In genomic region chr22:21000215-21000986, GRCh38 we compare ENCODE assay signal across 8 cellular contexts. TPM values are rescaled to one million over a fixed set of nuclear protein-coding genes. Genes with fewer than 3 reads are reported as not detected.
A peak's percentile ranks its signal among the peaks of the same experiment; 100 is the strongest.
DNase-seq lines count a peak whose midpoint lies in the region; ATAC-seq, FAIRE-seq and TF ChIP-seq lines count a peak whose summit lies in the region.

No MANE protein-coding gene starts in this region.

- peak overlapping the region; percentile 95 for H3K4me2 ChIP-seq in HepG2 (ENCODE audit: low read depth, low read length)

- BruUV-seq in HepG2 (replicated peaks; lab: Mats Ljungman, UMichigan) = no TSS peak

- H3K9me3 Mint-ChIP-seq in activated T-helper 2 cell treated with anti-CD3 and anti-CD28 coated beads, Interferon-gamma antibody, Interleukin-2, Interleukin-4, amounts not matched to agents 10 μg/mL and 5 μg/mL and 100 μg/mL, durations not matched to agents 14 hours and 24 hours and 36 hours = no peaks in the 10 kb centered on the region
- H3K9me3 Mint-ChIP-seq in type B pancreatic cell = no peaks in the 10 kb centered on the region

- ATAC-seq in HepG2 = no peak
- ATAC-seq in HG03280 (IDR thresholded peaks at IDR 0.05; ENCODE audit: unreplicated experiment) = no peak

- POLR2A ChIA-PET in HepG2 (lab: Yijun Ruan, JAX) = interaction anchor here (1.8 to 3.3 kb wide), 2 partner anchors 18 to 48 kb away, joined by 8 to 20 read pairs; partner anchors contain the start of gene LZTR1

- H3K27ac Mint-ChIP-seq in activated T-helper 2 cell treated with anti-CD3 and anti-CD28 coated beads, Interferon-gamma antibody, Interleukin-2, Interleukin-4, amounts not matched to agents 10 μg/mL and 5 μg/mL and 100 μg/mL, durations not matched to agents 14 hours and 24 hours and 36 hours = peak overlapping the region; percentile 98
- no peak overlapping the region for H3K27ac Mint-ChIP-seq in type B pancreatic cell

- in situ Hi-C loops in HepG2 (cut with HindIII; ENCODE audit: extremely low pct_ligation_motif_present, low pct_unique_long_range_greater_than_20kb) = no loop called here

- 0 out of 2 replicates have a peak, but pooled peaks cover 2% of the 10 kb centered on the region for H4K20me1 ChIP-seq in HepG2 (ENCODE audit: insufficient read depth, low read length)

- intact Hi-C loops in cardiac septum (cut with DNase I) (loop anchor here (5.0 kb wide), 1 partner anchor 83 kb away; the partner anchor contains the start of gene CRKL), HepG2 (cut with micrococcal nuclease; ENCODE audit: unreplicated experiment) (no loop called here)
- intact Hi-C loops in activated T-helper 2 cell treated with anti-CD3 and anti-CD28 coated beads, Interferon-gamma antibody, Interleukin-2, Interleukin-4, amounts not matched to agents 10 μg/mL and 5 μg/mL and 100 μg/mL, durations not matched to agents 14 hours and 24 hours and 36 hours (cut with micrococcal nuclease) = loop anchor here (2.0 to 5.0 kb wide), 3 partner anchors 83 to 883 kb away; partner anchors contain the start of genes CRKL, PI4KA, RANBP1 and SNAP29

- no peaks in the 10 kb centered on the region for H3K27me3 ChIP-seq in cardiac muscle cell
- H3K27me3 ChIP-seq in HepG2 (ENCODE audit: control insufficient read depth in 1 of 2, insufficient read depth in 2 of 2, low read length in 2 of 2) = no peaks in the 10 kb centered on the region

- peak overlapping the region; percentile 84 for H3K9ac ChIP-seq in HepG2 (ENCODE audit: insufficient read depth, low read depth, low read length)

- no peak for TF ChIP-seq RAD21 in HepG2 (CRISPR knock-in tag; IDR thresholded peaks at IDR 0.05)

- H3K9me3 ChIP-seq in cardiac muscle cell (ENCODE audit: low read depth) (no peaks in the 10 kb centered on the region), HepG2 (ENCODE audit: low read length) (no peaks in the 10 kb centered on the region)

- peaks cover 19% of the 10 kb centered on the region for H3K4me1 ChIP-seq in cardiac muscle cell (ENCODE audit: low read depth)
- H3K4me1 ChIP-seq in HepG2 (ENCODE audit: insufficient read depth, low read length) = peaks cover 30% of the 10 kb centered on the region

- WGBS in HepG2 (ENCODE audit: low lambda C conversion rate) = 90% methylated on average over 10 of the region's 21 CpGs

- no peak overlapping the region for H2AFZ ChIP-seq in HepG2 (ENCODE audit: low read length)

- peak overlapping the region; percentile 95 for H3K27ac ChIP-seq in cardiac muscle cell
- H3K27ac ChIP-seq in HepG2 (ENCODE audit: extremely low read length, insufficient read depth, low read length) = peak overlapping the region; percentile 94

- CTCF ChIA-PET in HepG2 (lab: Yijun Ruan, JAX; ENCODE audit: low intra/inter-chr PET ratio, low total read pairs) = no interaction called here

- peaks cover 15% of the 10 kb centered on the region for H3K4me1 Mint-ChIP-seq in activated T-helper 2 cell treated with anti-CD3 and anti-CD28 coated beads, Interferon-gamma antibody, Interleukin-2, Interleukin-4, amounts not matched to agents 10 μg/mL and 5 μg/mL and 100 μg/mL, durations not matched to agents 14 hours and 24 hours and 36 hours (ENCODE audit: low read depth)
- peaks cover 11% of the 10 kb centered on the region for H3K4me1 Mint-ChIP-seq in type B pancreatic cell (ENCODE audit: unreplicated experiment)

- TF ChIP-seq CTCF in cardiac muscle cell (IDR thresholded peaks at IDR 0.05; ENCODE audit: low read depth, low read length) (no peak), HepG2 (CRISPR knock-in tag; IDR thresholded peaks at IDR 0.05) (no peak), type B pancreatic cell (conservative IDR thresholded peaks at IDR 0.05) (no peak)

- peaks cover 27% of the 10 kb centered on the region for H3K36me3 Mint-ChIP-seq in activated T-helper 2 cell treated with anti-CD3 and anti-CD28 coated beads, Interferon-gamma antibody, Interleukin-2, Interleukin-4, amounts not matched to agents 10 μg/mL and 5 μg/mL and 100 μg/mL, durations not matched to agents 14 hours and 24 hours and 36 hours (ENCODE audit: low read depth)
- H3K36me3 Mint-ChIP-seq in type B pancreatic cell = no peaks in the 10 kb centered on the region

- DNase-seq in cardiac muscle cell (ENCODE audit: low read depth in 1 of 2, low spot score in 1 of 2) (peak in 1 of 2 donors; percentile 16), cardiac septum (ENCODE audit: low spot score) (no peak), HepG2 (ENCODE audit: low spot score) (no peak), type B pancreatic cell (ENCODE audit: extremely low spot score, unreplicated experiment) (peak; percentile 67), Kasumi-1 (lab: John Stamatoyannopoulos, UW) (no peak), NCI-H82 treated with DMSO at 0.1 percent for 48 hours (lab: John Stamatoyannopoulos, UW; ENCODE audit: unreplicated experiment) (no peak)
- no peak for DNase-seq in activated T-helper 2 cell treated with anti-CD3 and anti-CD28 coated beads, Interferon-gamma antibody, Interleukin-2, Interleukin-4, amounts not matched to agents 10 μg/mL and 5 μg/mL and 100 μg/mL, durations not matched to agents 14 hours and 24 hours and 36 hours (ENCODE audit: low spot score)

- peak overlapping the region; percentile 95 for H3K4me3 Mint-ChIP-seq in activated T-helper 2 cell treated with anti-CD3 and anti-CD28 coated beads, Interferon-gamma antibody, Interleukin-2, Interleukin-4, amounts not matched to agents 10 μg/mL and 5 μg/mL and 100 μg/mL, durations not matched to agents 14 hours and 24 hours and 36 hours (ENCODE audit: low read depth)
- peak overlapping the region; percentile 96 for H3K4me3 Mint-ChIP-seq in type B pancreatic cell

- H3K36me3 ChIP-seq in cardiac muscle cell (peaks cover 10% of the 10 kb centered on the region), HepG2 (replicated peaks in 1 of 2; ENCODE audit: control insufficient read depth in 1 of 2, insufficient read depth in 2 of 2, low read length in 2 of 2) (peaks cover 8 to 26% of the 10 kb centered on the region in 2 experiments; a peak in 4 of 5 replicates)

- TF ChIP-seq EP300 in HepG2 (IDR thresholded peaks at IDR 0.05; ENCODE audit: low read depth in 2 of 2, low read length in 2 of 2) (no peak), HepG2 (CRISPR knock-in tag; IDR thresholded peaks at IDR 0.05; ENCODE audit: borderline replicate concordance) (no peak)

- no peaks in the 10 kb centered on the region for H3K27me3 Mint-ChIP-seq in activated T-helper 2 cell treated with anti-CD3 and anti-CD28 coated beads, Interferon-gamma antibody, Interleukin-2, Interleukin-4, amounts not matched to agents 10 μg/mL and 5 μg/mL and 100 μg/mL, durations not matched to agents 14 hours and 24 hours and 36 hours (ENCODE audit: low read depth)
- H3K27me3 Mint-ChIP-seq in type B pancreatic cell = no peaks in the 10 kb centered on the region

- no peak for FAIRE-seq in HepG2 (lab: Jason Lieb, UNC)

- peaks cover 18% of the 10 kb centered on the region for H3K79me2 ChIP-seq in HepG2 (ENCODE audit: insufficient read depth, low read length)

- H3K4me3 ChIP-seq in cardiac muscle cell = peak overlapping the region; percentile 74
- H3K4me3 ChIP-seq in HepG2 (replicated peaks in 1 of 3; ENCODE audit: insufficient read depth in 1 of 3, low read depth in 2 of 3, low read length in 3 of 3) = peak overlapping the region; percentile 70 to 89 (median 86)

- no peak; a peak in 1 of 4 replicates for TF ChIP-seq POLR2A in HepG2 (IDR thresholded peaks at IDR 0.05; ENCODE audit: insufficient read depth in 1 of 2, low read depth in 2 of 2, low read length in 2 of 2)

RNA-seq across cellular contexts. Expression of gene THAP7, which starts 1.5 kb away (rescaled TPM):
- total RNA-seq in cardiac muscle cell (61.1 and 69.8 TPM in 2 replicates), cardiac septum (18.2 TPM), HepG2 (2016; rRNA removed; fragmentation: Illumina TruSeq; extraction: Trizol) (20.4 and 25.5 TPM in 2 replicates), type B pancreatic cell (ENCODE audit: low replicate concordance) (16.9 and 26.4 TPM in 2 replicates)
- polyA plus RNA-seq in cardiac muscle cell (47.5 and 49.7 TPM in 2 replicates), HepG2 (2011; rRNA removed) (13.0 and 16.4 TPM in 2 replicates)
- total RNA-seq in activated T-helper 2 cell treated with anti-CD3 and anti-CD28 coated beads, Interferon-gamma antibody, Interleukin-2, Interleukin-4, amounts not matched to agents 10 μg/mL and 5 μg/mL and 100 μg/mL, durations not matched to agents 14 hours and 24 hours and 36 hours = 25.8 and 25.9 TPM in 2 replicates
- 10.9 and 13.4 TPM in 2 replicates for total RNA-seq in HepG2 (2016; cell fraction: cytosol; rRNA removed; fragmentation: Illumina TruSeq; extraction: Trizol; ENCODE audit: low read depth)
- total RNA-seq in HepG2 (2016; cell fraction: insoluble cytoplasmic fraction; rRNA removed; fragmentation: Illumina TruSeq; extraction: Trizol) = 22.1 and 23.8 TPM in 2 replicates
- total RNA-seq in HepG2 (2016; cell fraction: membrane; rRNA removed; fragmentation: Illumina TruSeq; extraction: Trizol) = 19.2 and 23.3 TPM in 2 replicates
- total RNA-seq in HepG2 (2016; cell fraction: nucleus; rRNA removed; fragmentation: Illumina TruSeq; extraction: Trizol) = 18.4 and 19.1 TPM in 2 replicates
- 11.4 and 17.5 TPM in 2 replicates for polyA plus RNA-seq in HepG2 (2011; cell fraction: cytosol; rRNA removed)
- polyA plus RNA-seq in HepG2 (2011; cell fraction: nucleus; rRNA removed) = 53.1 and 55.7 TPM in 2 replicates
- polyA plus RNA-seq in HepG2 (2012) = 7.6 and 9.2 TPM in 2 replicates
- 11.6 and 14.4 TPM in 2 replicates for polyA plus RNA-seq in HepG2 (2016; cell fraction: cytosol; fragmentation: Illumina TruSeq; extraction: Trizol; ENCODE audit: low read depth)
- polyA plus RNA-seq in HepG2 (2016; cell fraction: insoluble cytoplasmic fraction; fragmentation: Illumina TruSeq; extraction: Trizol; ENCODE audit: low read depth) = 22.2 and 26.6 TPM in 2 replicates
- 17.6 and 24.0 TPM in 2 replicates for polyA plus RNA-seq in HepG2 (2016; cell fraction: membrane; fragmentation: Illumina TruSeq; extraction: Trizol; ENCODE audit: low read depth)
- 42.7 and 46.0 TPM in 2 replicates for polyA plus RNA-seq in HepG2 (2016; cell fraction: nucleus; fragmentation: Illumina TruSeq; extraction: Trizol; ENCODE audit: insufficient read depth, low read depth)
- polyA minus RNA-seq in HepG2 (2011; rRNA and poly(A)+ RNA removed; ENCODE audit: low replicate concordance) = 19.9 and 30.3 TPM in 2 replicates
- polyA minus RNA-seq in HepG2 (2011; cell fraction: cytosol; rRNA and poly(A)+ RNA removed) = 6.9 and 7.9 TPM in 2 replicates
- polyA minus RNA-seq in HepG2 (2011; cell fraction: nucleus; rRNA and poly(A)+ RNA removed) = 34.2 and 38.9 TPM in 2 replicates

RNA-seq across cellular contexts. Expression of gene P2RX6, which starts 14.6 kb away (rescaled TPM):
- total RNA-seq in cardiac muscle cell (8.6 and 11.8 TPM in 2 replicates), cardiac septum (5.4 TPM), HepG2 (2016; rRNA removed; fragmentation: Illumina TruSeq; extraction: Trizol) (0.04 TPM in 1 of 2 replicates, not detected in the other), type B pancreatic cell (ENCODE audit: low replicate concordance) (0.71 and 2.8 TPM in 2 replicates)
- polyA plus RNA-seq in cardiac muscle cell (7.9 and 8.9 TPM in 2 replicates), HepG2 (2011; rRNA removed) (0.12 and 0.20 TPM in 2 replicates)
- 0.07 TPM in 1 of 2 replicates, not detected in the other for total RNA-seq in activated T-helper 2 cell treated with anti-CD3 and anti-CD28 coated beads, Interferon-gamma antibody, Interleukin-2, Interleukin-4, amounts not matched to agents 10 μg/mL and 5 μg/mL and 100 μg/mL, durations not matched to agents 14 hours and 24 hours and 36 hours
- not detected in 2 replicates for total RNA-seq in HepG2 (2016; cell fraction: cytosol; rRNA removed; fragmentation: Illumina TruSeq; extraction: Trizol; ENCODE audit: low read depth)
- not detected in 2 replicates for total RNA-seq in HepG2 (2016; cell fraction: insoluble cytoplasmic fraction; rRNA removed; fragmentation: Illumina TruSeq; extraction: Trizol)
- total RNA-seq in HepG2 (2016; cell fraction: membrane; rRNA removed; fragmentation: Illumina TruSeq; extraction: Trizol) = not detected in 2 replicates
- total RNA-seq in HepG2 (2016; cell fraction: nucleus; rRNA removed; fragmentation: Illumina TruSeq; extraction: Trizol) = not detected in 2 replicates
- polyA plus RNA-seq in HepG2 (2011; cell fraction: cytosol; rRNA removed) = 0.06 and 0.19 TPM in 2 replicates
- polyA plus RNA-seq in HepG2 (2011; cell fraction: nucleus; rRNA removed) = 0.66 and 1.2 TPM in 2 replicates
- polyA plus RNA-seq in HepG2 (2012) = 0.07 and 0.25 TPM in 2 replicates
- polyA plus RNA-seq in HepG2 (2016; cell fraction: cytosol; fragmentation: Illumina TruSeq; extraction: Trizol; ENCODE audit: low read depth) = not detected in 2 replicates
- not detected in 2 replicates for polyA plus RNA-seq in HepG2 (2016; cell fraction: insoluble cytoplasmic fraction; fragmentation: Illumina TruSeq; extraction: Trizol; ENCODE audit: low read depth)
- not detected in 2 replicates for polyA plus RNA-seq in HepG2 (2016; cell fraction: membrane; fragmentation: Illumina TruSeq; extraction: Trizol; ENCODE audit: low read depth)
- not detected in 2 replicates for polyA plus RNA-seq in HepG2 (2016; cell fraction: nucleus; fragmentation: Illumina TruSeq; extraction: Trizol; ENCODE audit: insufficient read depth, low read depth)
- 0.46 and 5.4 TPM in 2 replicates for polyA minus RNA-seq in HepG2 (2011; rRNA and poly(A)+ RNA removed; ENCODE audit: low replicate concordance)
- not detected in 2 replicates for polyA minus RNA-seq in HepG2 (2011; cell fraction: cytosol; rRNA and poly(A)+ RNA removed)
- 0.50 TPM in 1 of 2 replicates, not detected in the other for polyA minus RNA-seq in HepG2 (2011; cell fraction: nucleus; rRNA and poly(A)+ RNA removed)

RNA-seq across cellular contexts. Expression of gene LZTR1, which starts 18.3 kb away (rescaled TPM):
- total RNA-seq in cardiac muscle cell (50.8 and 62.6 TPM in 2 replicates), cardiac septum (33.0 TPM), HepG2 (2016; rRNA removed; fragmentation: Illumina TruSeq; extraction: Trizol) (12.0 and 22.4 TPM in 2 replicates), type B pancreatic cell (ENCODE audit: low replicate concordance) (60.3 and 102 TPM in 2 replicates)
- polyA plus RNA-seq in cardiac muscle cell (41.7 and 60.9 TPM in 2 replicates), HepG2 (2011; rRNA removed) (21.8 and 36.0 TPM in 2 replicates)
- total RNA-seq in activated T-helper 2 cell treated with anti-CD3 and anti-CD28 coated beads, Interferon-gamma antibody, Interleukin-2, Interleukin-4, amounts not matched to agents 10 μg/mL and 5 μg/mL and 100 μg/mL, durations not matched to agents 14 hours and 24 hours and 36 hours = 64.7 and 68.4 TPM in 2 replicates
- total RNA-seq in HepG2 (2016; cell fraction: cytosol; rRNA removed; fragmentation: Illumina TruSeq; extraction: Trizol; ENCODE audit: low read depth) = 6.7 and 7.2 TPM in 2 replicates
- 11.0 and 24.0 TPM in 2 replicates for total RNA-seq in HepG2 (2016; cell fraction: insoluble cytoplasmic fraction; rRNA removed; fragmentation: Illumina TruSeq; extraction: Trizol)
- total RNA-seq in HepG2 (2016; cell fraction: membrane; rRNA removed; fragmentation: Illumina TruSeq; extraction: Trizol) = 7.2 and 7.5 TPM in 2 replicates
- 24.0 and 31.5 TPM in 2 replicates for total RNA-seq in HepG2 (2016; cell fraction: nucleus; rRNA removed; fragmentation: Illumina TruSeq; extraction: Trizol)
- 7.8 and 11.5 TPM in 2 replicates for polyA plus RNA-seq in HepG2 (2011; cell fraction: cytosol; rRNA removed)
- 218 and 255 TPM in 2 replicates for polyA plus RNA-seq in HepG2 (2011; cell fraction: nucleus; rRNA removed)
- polyA plus RNA-seq in HepG2 (2012) = 16.0 and 20.8 TPM in 2 replicates
- 1.7 and 1.9 TPM in 2 replicates for polyA plus RNA-seq in HepG2 (2016; cell fraction: cytosol; fragmentation: Illumina TruSeq; extraction: Trizol; ENCODE audit: low read depth)
- 10.7 and 13.3 TPM in 2 replicates for polyA plus RNA-seq in HepG2 (2016; cell fraction: insoluble cytoplasmic fraction; fragmentation: Illumina TruSeq; extraction: Trizol; ENCODE audit: low read depth)
- polyA plus RNA-seq in HepG2 (2016; cell fraction: membrane; fragmentation: Illumina TruSeq; extraction: Trizol; ENCODE audit: low read depth) = 3.5 and 4.4 TPM in 2 replicates
- polyA plus RNA-seq in HepG2 (2016; cell fraction: nucleus; fragmentation: Illumina TruSeq; extraction: Trizol; ENCODE audit: insufficient read depth, low read depth) = 85.8 and 92.2 TPM in 2 replicates
- polyA minus RNA-seq in HepG2 (2011; rRNA and poly(A)+ RNA removed; ENCODE audit: low replicate concordance) = 28.9 and 51.0 TPM in 2 replicates
- polyA minus RNA-seq in HepG2 (2011; cell fraction: cytosol; rRNA and poly(A)+ RNA removed) = 12.1 and 13.7 TPM in 2 replicates
- 71.7 and 79.9 TPM in 2 replicates for polyA minus RNA-seq in HepG2 (2011; cell fraction: nucleus; rRNA and poly(A)+ RNA removed)

RNA-seq across cellular contexts. Expression of gene SLC7A4, which starts 32.0 kb away (rescaled TPM):
- total RNA-seq in cardiac muscle cell (1.8 and 4.0 TPM in 2 replicates), cardiac septum (not detected), HepG2 (2016; rRNA removed; fragmentation: Illumina TruSeq; extraction: Trizol) (not detected in 2 replicates), type B pancreatic cell (ENCODE audit: low replicate concordance) (3.3 and 6.7 TPM in 2 replicates)
- polyA plus RNA-seq in cardiac muscle cell (3.0 and 4.4 TPM in 2 replicates), HepG2 (2011; rRNA removed) (not detected in 2 replicates)
- total RNA-seq in activated T-helper 2 cell treated with anti-CD3 and anti-CD28 coated beads, Interferon-gamma antibody, Interleukin-2, Interleukin-4, amounts not matched to agents 10 μg/mL and 5 μg/mL and 100 μg/mL, durations not matched to agents 14 hours and 24 hours and 36 hours = 0.07 TPM in 1 of 2 replicates, not detected in the other
- not detected in 2 replicates for total RNA-seq in HepG2 (2016; cell fraction: cytosol; rRNA removed; fragmentation: Illumina TruSeq; extraction: Trizol; ENCODE audit: low read depth)
- not detected in 2 replicates for total RNA-seq in HepG2 (2016; cell fraction: insoluble cytoplasmic fraction; rRNA removed; fragmentation: Illumina TruSeq; extraction: Trizol)
- not detected in 2 replicates for total RNA-seq in HepG2 (2016; cell fraction: membrane; rRNA removed; fragmentation: Illumina TruSeq; extraction: Trizol)
- total RNA-seq in HepG2 (2016; cell fraction: nucleus; rRNA removed; fragmentation: Illumina TruSeq; extraction: Trizol) = not detected in 2 replicates
- not detected in 2 replicates for polyA plus RNA-seq in HepG2 (2011; cell fraction: cytosol; rRNA removed)
- polyA plus RNA-seq in HepG2 (2011; cell fraction: nucleus; rRNA removed) = not detected in 2 replicates
- not detected in 2 replicates for polyA plus RNA-seq in HepG2 (2012)
- not detected in 2 replicates for polyA plus RNA-seq in HepG2 (2016; cell fraction: cytosol; fragmentation: Illumina TruSeq; extraction: Trizol; ENCODE audit: low read depth)
- polyA plus RNA-seq in HepG2 (2016; cell fraction: insoluble cytoplasmic fraction; fragmentation: Illumina TruSeq; extraction: Trizol; ENCODE audit: low read depth) = not detected in 2 replicates
- not detected in 2 replicates for polyA plus RNA-seq in HepG2 (2016; cell fraction: membrane; fragmentation: Illumina TruSeq; extraction: Trizol; ENCODE audit: low read depth)
- polyA plus RNA-seq in HepG2 (2016; cell fraction: nucleus; fragmentation: Illumina TruSeq; extraction: Trizol; ENCODE audit: insufficient read depth, low read depth) = not detected in 2 replicates
- not detected in 2 replicates for polyA minus RNA-seq in HepG2 (2011; rRNA and poly(A)+ RNA removed; ENCODE audit: low replicate concordance)
- not detected in 2 replicates for polyA minus RNA-seq in HepG2 (2011; cell fraction: cytosol; rRNA and poly(A)+ RNA removed)
- polyA minus RNA-seq in HepG2 (2011; cell fraction: nucleus; rRNA and poly(A)+ RNA removed) = not detected in 2 replicates

RNA-seq across cellular contexts. Expression of gene AIFM3, which starts 33.3 kb away (rescaled TPM):
- total RNA-seq in cardiac muscle cell = 2.0 and 4.8 TPM in 2 replicates
- polyA plus RNA-seq in cardiac muscle cell = 0.67 and 0.87 TPM in 2 replicates
- 0.54 TPM for total RNA-seq in cardiac septum
- total RNA-seq in activated T-helper 2 cell treated with anti-CD3 and anti-CD28 coated beads, Interferon-gamma antibody, Interleukin-2, Interleukin-4, amounts not matched to agents 10 μg/mL and 5 μg/mL and 100 μg/mL, durations not matched to agents 14 hours and 24 hours and 36 hours = 0.23 and 0.30 TPM in 2 replicates
- 11.0 and 15.3 TPM in 2 replicates for total RNA-seq in HepG2 (2016; rRNA removed; fragmentation: Illumina TruSeq; extraction: Trizol)
- 11.0 and 11.3 TPM in 2 replicates for total RNA-seq in HepG2 (2016; cell fraction: cytosol; rRNA removed; fragmentation: Illumina TruSeq; extraction: Trizol; ENCODE audit: low read depth)
- 8.7 and 17.7 TPM in 2 replicates for total RNA-seq in HepG2 (2016; cell fraction: insoluble cytoplasmic fraction; rRNA removed; fragmentation: Illumina TruSeq; extraction: Trizol)
- total RNA-seq in HepG2 (2016; cell fraction: membrane; rRNA removed; fragmentation: Illumina TruSeq; extraction: Trizol) = 18.9 and 20.5 TPM in 2 replicates
- total RNA-seq in HepG2 (2016; cell fraction: nucleus; rRNA removed; fragmentation: Illumina TruSeq; extraction: Trizol) = 17.3 and 19.2 TPM in 2 replicates
- 9.0 and 12.0 TPM in 2 replicates for polyA plus RNA-seq in HepG2 (2011; rRNA removed)
- polyA plus RNA-seq in HepG2 (2011; cell fraction: cytosol; rRNA removed) = 9.9 and 12.9 TPM in 2 replicates
- 124 and 135 TPM in 2 replicates for polyA plus RNA-seq in HepG2 (2011; cell fraction: nucleus; rRNA removed)
- polyA plus RNA-seq in HepG2 (2012) = 9.3 and 10.2 TPM in 2 replicates
- polyA plus RNA-seq in HepG2 (2016; cell fraction: cytosol; fragmentation: Illumina TruSeq; extraction: Trizol; ENCODE audit: low read depth) = 9.8 and 11.5 TPM in 2 replicates
- 8.2 and 11.1 TPM in 2 replicates for polyA plus RNA-seq in HepG2 (2016; cell fraction: insoluble cytoplasmic fraction; fragmentation: Illumina TruSeq; extraction: Trizol; ENCODE audit: low read depth)
- polyA plus RNA-seq in HepG2 (2016; cell fraction: membrane; fragmentation: Illumina TruSeq; extraction: Trizol; ENCODE audit: low read depth) = 16.8 and 17.1 TPM in 2 replicates
- 45.0 and 47.7 TPM in 2 replicates for polyA plus RNA-seq in HepG2 (2016; cell fraction: nucleus; fragmentation: Illumina TruSeq; extraction: Trizol; ENCODE audit: insufficient read depth, low read depth)
- 0.07 and 13.9 TPM in 2 replicates for polyA minus RNA-seq in HepG2 (2011; rRNA and poly(A)+ RNA removed; ENCODE audit: low replicate concordance)
- polyA minus RNA-seq in HepG2 (2011; cell fraction: cytosol; rRNA and poly(A)+ RNA removed) = 6.5 and 6.6 TPM in 2 replicates
- 18.9 and 19.3 TPM in 2 replicates for polyA minus RNA-seq in HepG2 (2011; cell fraction: nucleus; rRNA and poly(A)+ RNA removed)
- 0.69 and 2.6 TPM in 2 replicates for total RNA-seq in type B pancreatic cell (ENCODE audit: low replicate concordance)
